Comparison of ENCODE assay signal across 8 cellular contexts in the genomic region with DNA sequence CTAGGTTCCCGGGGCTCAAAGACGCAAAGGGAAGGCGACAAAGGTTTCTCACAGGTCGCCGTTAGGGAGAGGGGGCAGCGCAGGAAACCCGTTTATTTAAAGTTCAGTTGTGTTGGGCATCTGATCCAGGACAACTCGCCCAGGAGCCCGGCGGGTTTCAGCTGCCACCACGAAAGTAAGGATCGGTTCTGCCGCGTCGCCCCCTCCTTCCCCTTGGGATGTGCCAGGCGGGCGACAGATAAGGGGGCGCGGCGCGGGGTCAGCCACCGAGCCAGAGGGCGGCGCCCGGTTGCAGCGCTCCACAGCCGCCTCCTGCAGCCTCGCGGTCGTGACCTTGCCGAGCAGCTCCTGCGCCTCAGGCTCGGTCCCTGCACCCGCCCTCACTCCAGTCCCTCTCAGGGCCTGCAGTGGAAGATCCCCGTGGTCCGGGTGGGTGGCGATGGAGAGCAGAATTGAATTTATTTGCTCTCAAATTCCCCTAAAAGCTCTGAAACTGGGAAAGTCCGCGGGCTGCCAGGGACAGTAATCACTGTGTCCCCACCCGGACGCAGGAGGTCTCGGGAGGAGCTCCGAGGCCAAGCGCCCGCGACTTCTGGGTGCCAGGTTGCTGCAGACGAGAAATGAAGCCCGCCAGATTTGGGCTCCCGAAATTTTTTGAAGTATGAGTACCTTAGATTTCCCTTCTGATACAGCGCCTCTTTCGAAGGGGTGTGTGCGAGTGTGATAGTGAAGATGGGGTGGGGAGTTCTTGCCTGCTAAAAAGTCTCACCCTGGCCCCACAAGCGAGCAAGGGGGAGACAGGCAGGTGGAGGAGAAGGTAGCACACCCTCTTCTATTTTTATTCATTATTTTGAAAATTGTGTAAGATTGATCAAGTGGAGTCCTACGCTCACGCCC. TPM values are rescaled to one million over a fixed set of nuclear protein-coding genes. Genes with fewer than 3 reads are reported as not detected.
DNase-seq lines count a peak whose midpoint lies in the region; ATAC-seq and TF ChIP-seq lines count a peak whose summit lies in the region.

No MANE protein-coding gene starts in this region.

- H3K9ac ChIP-seq in liver (ENCODE audit: low read depth in 1 of 2, low read length in 2 of 2): peak overlapping the region in 1 of 2 donors; percentile 53

- DNase-seq in breast epithelium (ENCODE audit: low spot score in 2 of 2) (no peak), MCF 10A (ENCODE audit: unreplicated experiment) (no peak), cerebellar cortex (ENCODE audit: low spot score) (peak; percentile 39), suprapubic skin (ENCODE audit: low spot score in 2 of 2) (no peak), NCI-H1092 (lab: John Stamatoyannopoulos, UW) (no peak), NCI-H1105 treated with DMSO at 0.1 percent for 48 hours (lab: John Stamatoyannopoulos, UW) (no peak)

- POLR2A ChIA-PET in MCF 10A (lab: Yijun Ruan, JAX): interaction anchor here (1.5 to 15.8 kb wide), 2 partner anchors 25 to 90 kb away, joined by 3 to 369 read pairs; partner anchors contain the start of gene NFIA

- H3K4me3 ChIP-seq in breast epithelium: peak overlapping the region; percentile 43 to 76 (median 56)
- H3K4me3 ChIP-seq in liver (ENCODE audit: low read depth in 1 of 3, low read length in 3 of 3): peak overlapping the region; percentile 21 to 67 (median 63)
- peak overlapping the region; percentile 58 for H3K4me3 ChIP-seq in suprapubic skin

- H3K9me3 Mint-ChIP-seq in MCF 10A (ENCODE audit: unreplicated experiment): no peaks in the 10 kb centered on the region

- peaks cover 20% of the 10 kb centered on the region for H3K4me1 Mint-ChIP-seq in MCF 10A (ENCODE audit: insufficient read depth, unreplicated experiment)

- no peak for TF ChIP-seq POLR2A in breast epithelium (IDR thresholded peaks at IDR 0.05)
- TF ChIP-seq POLR2A in suprapubic skin (IDR thresholded peaks at IDR 0.05): no peak

- TF ChIP-seq CTCF in breast epithelium (IDR thresholded peaks at IDR 0.05): no peak
- TF ChIP-seq CTCF in MCF 10A (IDR thresholded peaks at IDR 0.05; ENCODE audit: unreplicated experiment): no peak
- no peak for TF ChIP-seq CTCF in liver (IDR thresholded peaks at IDR 0.05; ENCODE audit: low read depth, low read length, missing input control)
- TF ChIP-seq CTCF in suprapubic skin (IDR thresholded peaks at IDR 0.05): no peak

- TF ChIP-seq EP300 in suprapubic skin (IDR thresholded peaks at IDR 0.05): no peak

- no peak overlapping the region for H3K4me3 Mint-ChIP-seq in MCF 10A (ENCODE audit: unreplicated experiment)

- H3K27me3 ChIP-seq in breast epithelium: no peaks in the 10 kb centered on the region
- H3K27me3 ChIP-seq in liver (ENCODE audit: control insufficient read depth in 4 of 4, insufficient read depth in 4 of 4, low read length in 3 of 4): no peaks in the 10 kb centered on the region
- no peaks in the 10 kb centered on the region for H3K27me3 ChIP-seq in suprapubic skin

- 10% methylated on average over 55 of the region's 55 CpGs for WGBS in liver
- 15% methylated on average over 28 of the region's 55 CpGs for WGBS in suprapubic skin

- peak in 1 of 2 donors; percentile 15 for TF ChIP-seq RAD21 in liver (IDR thresholded peaks at IDR 0.05)

- H3K36me3 ChIP-seq in breast epithelium: no peaks in the 10 kb centered on the region
- no peaks in the 10 kb centered on the region for H3K36me3 ChIP-seq in liver (ENCODE audit: control insufficient read depth in 4 of 4, insufficient read depth in 3 of 4, low read depth in 1 of 4, low read length in 3 of 4)
- H3K36me3 ChIP-seq in suprapubic skin: no peaks in the 10 kb centered on the region

- H3K27me3 Mint-ChIP-seq in MCF 10A (ENCODE audit: insufficient read depth, unreplicated experiment): no peaks in the 10 kb centered on the region

- BruUV-seq in MCF 10A (replicated peaks; lab: Mats Ljungman, UMichigan): no TSS peak

- H3K27ac ChIP-seq in breast epithelium: peak overlapping the region; percentile 62 to 81
- H3K27ac ChIP-seq in liver (ENCODE audit: low read depth in 1 of 2, low read length in 2 of 2): peak overlapping the region; percentile 4 to 52
- H3K27ac ChIP-seq in suprapubic skin: peak overlapping the region; percentile 98

- H3K9me3 ChIP-seq in breast epithelium (no peaks in the 10 kb centered on the region), liver (ENCODE audit: control insufficient read depth in 4 of 4, low read length in 3 of 4) (no peaks in the 10 kb centered on the region), suprapubic skin (no peaks in the 10 kb centered on the region)

- intact Hi-C loops in breast epithelium (cut with DNase I; ENCODE audit: low total_unique reads) (loop anchor here (5.0 to 10.0 kb wide), 2 partner anchors 283 to 391 kb away; no protein-coding TSS in a partner anchor), MCF 10A (cut with micrococcal nuclease) (loop anchor here (10.0 kb wide), 1 partner anchor 801 kb away; no protein-coding TSS in a partner anchor)

- no peaks in the 10 kb centered on the region for H3K36me3 Mint-ChIP-seq in MCF 10A (ENCODE audit: insufficient read depth, unreplicated experiment)

- CTCF ChIA-PET in MCF 10A (lab: Yijun Ruan, JAX): no interaction called here

- peaks cover 0 to 11% of the 10 kb centered on the region in 2 donors for H3K4me1 ChIP-seq in breast epithelium
- H3K4me1 ChIP-seq in liver (ENCODE audit: control insufficient read depth in 4 of 4, insufficient read depth in 4 of 4, low read length in 3 of 4): peaks cover 6 to 31% (median 25%) of the 10 kb centered on the region in 4 donors
- H3K4me1 ChIP-seq in suprapubic skin: peaks cover 73% of the 10 kb centered on the region

- ATAC-seq in GM18502 (IDR thresholded peaks at IDR 0.05; ENCODE audit: poor library complexity, unreplicated experiment): no peak

- no peak overlapping the region for H3K27ac Mint-ChIP-seq in MCF 10A (ENCODE audit: low read depth, unreplicated experiment)

TF ChIP-seq in liver, 16 proteins besides CTCF, POLR2A, EP300 and RAD21:
- TF ChIP-seq RXRA (IDR thresholded peaks at IDR 0.05): peak; percentile 58 to 70
- TF ChIP-seq, protein P1, sequence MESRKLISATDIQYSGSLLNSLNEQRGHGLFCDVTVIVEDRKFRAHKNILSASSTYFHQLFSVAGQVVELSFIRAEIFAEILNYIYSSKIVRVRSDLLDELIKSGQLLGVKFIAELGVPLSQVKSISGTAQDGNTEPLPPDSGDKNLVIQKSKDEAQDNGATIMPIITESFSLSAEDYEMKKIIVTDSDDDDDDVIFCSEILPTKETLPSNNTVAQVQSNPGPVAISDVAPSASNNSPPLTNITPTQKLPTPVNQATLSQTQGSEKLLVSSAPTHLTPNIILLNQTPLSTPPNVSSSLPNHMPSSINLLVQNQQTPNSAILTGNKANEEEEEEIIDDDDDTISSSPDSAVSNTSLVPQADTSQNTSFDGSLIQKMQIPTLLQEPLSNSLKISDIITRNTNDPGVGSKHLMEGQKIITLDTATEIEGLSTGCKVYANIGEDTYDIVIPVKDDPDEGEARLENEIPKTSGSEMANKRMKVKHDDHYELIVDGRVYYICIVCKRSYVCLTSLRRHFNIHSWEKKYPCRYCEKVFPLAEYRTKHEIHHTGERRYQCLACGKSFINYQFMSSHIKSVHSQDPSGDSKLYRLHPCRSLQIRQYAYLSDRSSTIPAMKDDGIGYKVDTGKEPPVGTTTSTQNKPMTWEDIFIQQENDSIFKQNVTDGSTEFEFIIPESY (IDR thresholded peaks at IDR 0.05): no peak

RNA-seq across cellular contexts. Expression of gene NFIA, which starts 28.4 kb away (rescaled TPM):
- total RNA-seq in breast epithelium (10 to 100 TPM; 54.9 to 87.5 (median 79.6) TPM), MCF 10A (2022) (47.4 and 54.8 TPM in 2 replicates), liver (10 to 100 TPM; 16.6 to 27.7 TPM), suprapubic skin (10 to 100 TPM; 30.1 to 54.2 (median 48.2) TPM)
- polyA plus RNA-seq in liver: 10 to 100 TPM in 1 of 2 donors, 1 to 10 TPM in 1; 6.8 to 53.7 TPM

Comparison
In these comparisons a context has a peak if more than half of its experiments do, and no peak if none do; other contexts are left out.
1. H3K27ac ChIP-seq: peak in every context shown above with its lines; median percentile 98 in suprapubic skin; 72 in breast epithelium; 28 in liver.